ENCODE assay signal across 24 cellular contexts in genomic region chr6:18209539-18210197, GRCh38. TPM values are rescaled to one million over a fixed set of nuclear protein-coding genes. Genes with fewer than 3 reads are reported as not detected.
DNase-seq lines count a peak whose midpoint lies in the region; ATAC-seq and TF ChIP-seq lines count a peak whose summit lies in the region.
"Had no signal": no experiment of that assay in that cellular context is flagged by ENCODE, and none has a peak within 500 bp of the region (broad histone marks: within the 10 kb centered on the region; RNA-seq: fewer than 3 reads in every experiment).

No MANE protein-coding gene starts in this region.

- ATAC-seq in stimulated activated naive CD8-positive, alpha-beta T cell treated with anti-CD3 and anti-CD28 coated beads, Interleukin-15, amount 100 ng/mL, for 72 hours = no peak
- ATAC-seq: activated CD8-positive, alpha-beta T cell treated with anti-CD3 and anti-CD28 coated beads, Interleukin-2, amount 10 ng/mL, durations not matched to agents 7 days and 5 days; psoas muscle had no signal

- DNase-seq in NCI-H748 treated with DMSO at 0.1 percent for 48 hours (lab: John Stamatoyannopoulos, UW) = peak; percentile 20
- DNase-seq in fibroblast of peridontal ligament (ENCODE audit: extremely low read depth) = peak; percentile 25
- peak; percentile 41 for DNase-seq in medulla oblongata (ENCODE audit: extremely low spot score)
- DNase-seq in activated CD4-positive, alpha-beta T cell treated with anti-CD3 and anti-CD28 coated beads, Interleukin-2, amount 10 ng/mL, durations not matched to agents 24 days and 14 days = no peak
- no peak for DNase-seq in germinal center (ENCODE audit: low spot score)
- no peak for DNase-seq in NK-92 treated with Interleukin-12 subunit alpha and Interleukin-12 subunit beta, amount 100 ng/mL, for 24 hours (lab: John Stamatoyannopoulos, UW)
- DNase-seq in stimulated activated naive CD8-positive, alpha-beta T cell treated with anti-CD3 and anti-CD28 coated beads, Interleukin-15, amount 100 ng/mL, for 72 hours = no peak
- DNase-seq: activated CD8-positive, alpha-beta T cell treated with anti-CD3 and anti-CD28 coated beads, Interleukin-2, amount 10 ng/mL, durations not matched to agents 7 days and 5 days; activated naive CD4-positive, alpha-beta T cell treated with anti-CD3 and anti-CD28 coated beads, Interleukin-2, amount 10 ng/mL, durations not matched to agents 7 days and 5 days; activated T-cell treated with anti-CD3 and anti-CD28 coated beads, Interleukin-2, amount 50 U/mL, for 24 hours; CD4-positive, alpha-beta T cell; DMS53; MG63; NCI-H187; nephron progenitor cell; OCI-M1; psoas muscle; SIG-M5; stimulated activated CD4-positive, alpha-beta T cell treated with anti-CD3 and anti-CD28 coated beads, Interleukin-12 subunit alpha, Interleukin-12 subunit beta, amount 100 ng/mL, for 4 hours; stimulated activated CD8-positive, alpha-beta memory T cell treated with anti-CD3 and anti-CD28 coated beads, Interleukin-4, amount 100 ng/mL, for 48 hours had no signal

- no peak overlapping the region for H3K4me3 Mint-ChIP-seq in activated CD4-positive, alpha-beta T cell treated with anti-CD3 and anti-CD28 coated beads, Interleukin-2, amount 10 ng/mL, durations not matched to agents 24 days and 14 days
- H3K4me3 Mint-ChIP-seq in stimulated activated naive CD8-positive, alpha-beta T cell treated with anti-CD3 and anti-CD28 coated beads, Interleukin-15, amount 100 ng/mL, for 72 hours = no peak overlapping the region
- H3K4me3 Mint-ChIP-seq: activated CD8-positive, alpha-beta T cell treated with anti-CD3 and anti-CD28 coated beads, Interleukin-2, amount 10 ng/mL, durations not matched to agents 7 days and 5 days; activated naive CD4-positive, alpha-beta T cell treated with anti-CD3 and anti-CD28 coated beads, Interleukin-2, amount 10 ng/mL, durations not matched to agents 7 days and 5 days; activated T-cell treated with anti-CD3 and anti-CD28 coated beads, Interleukin-2, amount 50 U/mL, for 24 hours; CD4-positive, alpha-beta T cell; mesothelial cell of epicardium; nephron progenitor cell; T-helper 1 cell treated with Interleukin-12 subunit alpha and Interleukin-12 subunit beta and Interleukin-4 antibody, amounts not matched to agents 30 μg/mL and 1 μg/mL, for 36 hours had no signal

- H3K36me3 Mint-ChIP-seq in activated CD4-positive, alpha-beta T cell treated with anti-CD3 and anti-CD28 coated beads, Interleukin-2, amount 10 ng/mL, durations not matched to agents 24 days and 14 days (ENCODE audit: low read depth) = no peaks in the 10 kb centered on the region

- H3K4me1 Mint-ChIP-seq in activated CD4-positive, alpha-beta T cell treated with anti-CD3 and anti-CD28 coated beads, Interleukin-2, amount 10 ng/mL, durations not matched to agents 24 days and 14 days = peaks cover 8% of the 10 kb centered on the region
- peaks cover 17% of the 10 kb centered on the region for H3K4me1 Mint-ChIP-seq in stimulated activated naive CD8-positive, alpha-beta T cell treated with anti-CD3 and anti-CD28 coated beads, Interleukin-15, amount 100 ng/mL, for 72 hours
- H3K4me1 Mint-ChIP-seq: mesothelial cell of epicardium had no signal

- H3K27me3 Mint-ChIP-seq in activated CD4-positive, alpha-beta T cell treated with anti-CD3 and anti-CD28 coated beads, Interleukin-2, amount 10 ng/mL, durations not matched to agents 24 days and 14 days = no peaks in the 10 kb centered on the region
- no peaks in the 10 kb centered on the region for H3K27me3 Mint-ChIP-seq in stimulated activated naive CD8-positive, alpha-beta T cell treated with anti-CD3 and anti-CD28 coated beads, Interleukin-15, amount 100 ng/mL, for 72 hours
- H3K27me3 Mint-ChIP-seq: activated naive CD4-positive, alpha-beta T cell treated with anti-CD3 and anti-CD28 coated beads, Interleukin-2, amount 10 ng/mL, durations not matched to agents 7 days and 5 days; activated T-cell treated with anti-CD3 and anti-CD28 coated beads, Interleukin-2, amount 50 U/mL, for 24 hours; CD4-positive, alpha-beta T cell had no signal

- TF ChIP-seq CTCF in C4-2B (conservative IDR thresholded peaks at IDR 0.05) = no peak

- 0 out of 2 replicates have a peak overlapping the region, but pooled peaks have one; percentile 8 for H3K27ac ChIP-seq in C4-2B
- H3K27ac ChIP-seq: hepatocyte, psoas muscle had no signal

- no peaks in the 10 kb centered on the region for H3K9me3 Mint-ChIP-seq in activated CD4-positive, alpha-beta T cell treated with anti-CD3 and anti-CD28 coated beads, Interleukin-2, amount 10 ng/mL, durations not matched to agents 24 days and 14 days
- no peaks in the 10 kb centered on the region for H3K9me3 Mint-ChIP-seq in stimulated activated naive CD8-positive, alpha-beta T cell treated with anti-CD3 and anti-CD28 coated beads, Interleukin-15, amount 100 ng/mL, for 72 hours
- H3K9me3 Mint-ChIP-seq: activated naive CD4-positive, alpha-beta T cell treated with anti-CD3 and anti-CD28 coated beads, Interleukin-2, amount 10 ng/mL, durations not matched to agents 7 days and 5 days; activated T-cell treated with anti-CD3 and anti-CD28 coated beads, Interleukin-2, amount 50 U/mL, for 24 hours; CD4-positive, alpha-beta T cell; mesothelial cell of epicardium; nephron progenitor cell; T-helper 1 cell treated with Interleukin-12 subunit alpha and Interleukin-12 subunit beta and Interleukin-4 antibody, amounts not matched to agents 30 μg/mL and 1 μg/mL, for 36 hours had no signal

- intact Hi-C loops in activated CD4-positive, alpha-beta T cell treated with anti-CD3 and anti-CD28 coated beads, Interleukin-2, amount 10 ng/mL, durations not matched to agents 24 days and 14 days (cut with micrococcal nuclease) = loop anchor here (2.0 kb wide), 1 partner anchor 55 kb away; the partner anchor contains the start of gene DEK

- H3K27ac Mint-ChIP-seq in activated CD4-positive, alpha-beta T cell treated with anti-CD3 and anti-CD28 coated beads, Interleukin-2, amount 10 ng/mL, durations not matched to agents 24 days and 14 days = no peak overlapping the region
- H3K27ac Mint-ChIP-seq in stimulated activated naive CD8-positive, alpha-beta T cell treated with anti-CD3 and anti-CD28 coated beads, Interleukin-15, amount 100 ng/mL, for 72 hours = no peak overlapping the region
- H3K27ac Mint-ChIP-seq: activated CD8-positive, alpha-beta T cell treated with anti-CD3 and anti-CD28 coated beads, Interleukin-2, amount 10 ng/mL, durations not matched to agents 7 days and 5 days; activated naive CD4-positive, alpha-beta T cell treated with anti-CD3 and anti-CD28 coated beads, Interleukin-2, amount 10 ng/mL, durations not matched to agents 7 days and 5 days; activated T-cell treated with anti-CD3 and anti-CD28 coated beads, Interleukin-2, amount 50 U/mL, for 24 hours; CD4-positive, alpha-beta T cell; mesothelial cell of epicardium; nephron progenitor cell; T-helper 1 cell treated with Interleukin-12 subunit alpha and Interleukin-12 subunit beta and Interleukin-4 antibody, amounts not matched to agents 30 μg/mL and 1 μg/mL, for 36 hours had no signal

RNA-seq across cellular contexts. Expression of gene KDM1B, which starts 54.4 kb away (rescaled TPM):
- total RNA-seq in activated CD4-positive, alpha-beta T cell treated with anti-CD3 and anti-CD28 coated beads, Interleukin-2, amount 10 ng/mL, durations not matched to agents 24 days and 14 days = 8.5 and 8.6 TPM in 2 replicates

RNA-seq across cellular contexts. Expression of gene DEK, which starts 54.7 kb away (rescaled TPM):
- 170 and 175 TPM in 2 replicates for total RNA-seq in activated CD4-positive, alpha-beta T cell treated with anti-CD3 and anti-CD28 coated beads, Interleukin-2, amount 10 ng/mL, durations not matched to agents 24 days and 14 days

RNA-seq across cellular contexts. Expression of gene TPMT, which starts 54.8 kb away (rescaled TPM):
- total RNA-seq in activated CD4-positive, alpha-beta T cell treated with anti-CD3 and anti-CD28 coated beads, Interleukin-2, amount 10 ng/mL, durations not matched to agents 24 days and 14 days = 0.72 and 0.92 TPM in 2 replicates

Comparison
In these comparisons a context has a peak if more than half of its experiments do, and no peak if none do; other contexts are left out.
1. DNase-seq: peak in NCI-H748 treated with DMSO at 0.1 percent for 48 hours (single experiment), fibroblast of peridontal ligament (single experiment) and medulla oblongata (single experiment); none in activated CD4-positive, alpha-beta T cell treated with anti-CD3 and anti-CD28 coated beads, Interleukin-2, amount 10 ng/mL, durations not matched to agents 24 days and 14 days (single experiment), germinal center (single experiment), NK-92 treated with Interleukin-12 subunit alpha and Interleukin-12 subunit beta, amount 100 ng/mL, for 24 hours (single experiment) and stimulated activated naive CD8-positive, alpha-beta T cell treated with anti-CD3 and anti-CD28 coated beads, Interleukin-15, amount 100 ng/mL, for 72 hours (0 of 2).